In genomic region chrX:131073607-131074006, GRCh38 we compare ENCODE assay signal across 24 cellular contexts. TPM values are rescaled to one million over a fixed set of nuclear protein-coding genes. Genes with fewer than 3 reads are reported as not detected.
A peak's percentile ranks its signal among the peaks of the same experiment; 100 is the strongest.
DNase-seq lines count a peak whose midpoint lies in the region; ATAC-seq and TF ChIP-seq lines count a peak whose summit lies in the region.
"Had no signal": no experiment of that assay in that cellular context is flagged by ENCODE, and none has a peak within 500 bp of the region (broad histone marks: within the 10 kb centered on the region; RNA-seq: fewer than 3 reads in every experiment).

No MANE protein-coding gene starts in this region.

- peaks cover 5% of the 10 kb centered on the region for H3K23me2 ChIP-seq in H9 (ENCODE audit: insufficient read length, low read depth, low read length, poor library complexity, severe bottlenecking)

- peaks cover 14 to 26% of the 10 kb centered on the region in 2 experiments for H3K4me1 Mint-ChIP-seq in H9

- no peak for TF ChIP-seq CTCF in H9 (conservative IDR thresholded peaks at IDR 0.05)

- H4K8ac ChIP-seq in H9 (replicated peaks; ENCODE audit: insufficient read length, low read depth, low read length) (no peak overlapping the region), neuronal stem cell (ENCODE audit: low read depth, low read length) (no peak overlapping the region)

- H2BK12ac ChIP-seq in H9 (ENCODE audit: insufficient read length, low read depth, low read length) = no peak overlapping the region
- H2BK12ac ChIP-seq in neuronal stem cell (ENCODE audit: low read length) = no peak overlapping the region

- H2BK120ac ChIP-seq in H9 (ENCODE audit: low read depth, low read length, poor library complexity, severe bottlenecking) = no peak overlapping the region
- H2BK120ac ChIP-seq in neuronal stem cell (ENCODE audit: low read depth, low read length) = no peak overlapping the region

- H3K27ac ChIP-seq in H9 (ENCODE audit: insufficient read length, low read depth, low read length) = no peak overlapping the region
- H3K27ac ChIP-seq in ectodermal cell (ENCODE audit: insufficient read depth, low read depth, low read length, poor library complexity, severe bottlenecking) = no peak overlapping the region
- no peak overlapping the region for H3K27ac ChIP-seq in iPS-18a (ENCODE audit: low read length)
- H3K27ac ChIP-seq in neuronal stem cell (replicated peaks; ENCODE audit: low read length) = no peak overlapping the region
- H3K27ac ChIP-seq: A549, RWPE1 had no signal

- H4K20me1 ChIP-seq in H9 (ENCODE audit: control insufficient read depth, insufficient read depth, insufficient read length) = no peaks in the 10 kb centered on the region

- H2AK5ac ChIP-seq in H9 (ENCODE audit: insufficient read length, low read length) (no peak overlapping the region), neuronal stem cell (ENCODE audit: low read depth, low read length) (no peak overlapping the region)

- H3K79me1 ChIP-seq in H9 (ENCODE audit: insufficient read depth, low read depth, low read length, poor library complexity, severe bottlenecking) (no peaks in the 10 kb centered on the region), neuronal stem cell (ENCODE audit: low read depth, low read length) (no peaks in the 10 kb centered on the region)

- H4K5ac ChIP-seq in H9 (ENCODE audit: insufficient read length, low read depth, low read length) = no peak overlapping the region

- H2AFZ ChIP-seq in H9 (ENCODE audit: low read length) (no peak overlapping the region), neuronal stem cell (ENCODE audit: low read length) (no peak overlapping the region)

- no peak overlapping the region for H2BK5ac ChIP-seq in H9 (ENCODE audit: insufficient read length, low read length)
- H2BK5ac ChIP-seq in neuronal stem cell (ENCODE audit: low read length) = no peak overlapping the region

- H3K18ac ChIP-seq in H9 (ENCODE audit: insufficient read length, low read depth, low read length) = no peak overlapping the region
- H3K18ac ChIP-seq in neuronal stem cell (ENCODE audit: low read length) = no peak overlapping the region

- H3K9me3 ChIP-seq in H9 (ENCODE audit: control insufficient read depth, low read depth, low read length) (no peaks in the 10 kb centered on the region), ectodermal cell (ENCODE audit: control insufficient read depth, low read length) (no peaks in the 10 kb centered on the region), iPS-18a (ENCODE audit: control insufficient read depth, low read depth, low read length) (peaks cover 8% of the 10 kb centered on the region), neuronal stem cell (replicated peaks in 1 of 2; ENCODE audit: control insufficient read depth in 2 of 2, insufficient read depth in 1 of 2, low read depth in 1 of 2, low read length in 2 of 2) (no peaks in the 10 kb centered on the region)
- H3K9me3 ChIP-seq: A549 had no signal

- H3T11ph ChIP-seq in H9 (ENCODE audit: low read length) = no peak overlapping the region

- H3K9ac ChIP-seq in H9 (ENCODE audit: extremely low read depth, insufficient read length, low read length) = no peak overlapping the region
- no peak overlapping the region for H3K9ac ChIP-seq in iPS-18a (ENCODE audit: low read length)
- H3K9ac ChIP-seq in neuronal stem cell (ENCODE audit: low read depth, low read length, poor library complexity) = no peak overlapping the region

- H3K36me3 Mint-ChIP-seq in H9 (ENCODE audit: insufficient read depth in 1 of 3, low read depth in 3 of 3) = no peaks in the 10 kb centered on the region
- H3K36me3 Mint-ChIP-seq: CD4-positive, alpha-beta memory T cell had no signal

- peak overlapping the region; percentile 10 for H3K4me3 ChIP-seq in ectodermal cell (ENCODE audit: insufficient read depth, low read depth, low read length)
- H3K4me3 ChIP-seq in iPS-18a (ENCODE audit: low read length) = peak overlapping the region; percentile 42
- H3K4me3 ChIP-seq in neuronal stem cell (ENCODE audit: low read length in 2 of 2) = no peak overlapping the region
- H3K4me3 ChIP-seq: A549, GM12878 had no signal

- H3K79me2 ChIP-seq in H9 (ENCODE audit: insufficient read depth, low read length) = no peaks in the 10 kb centered on the region

- H3K27me3 Mint-ChIP-seq in H9 (ENCODE audit: low read depth) = peaks cover 9% of the 10 kb centered on the region

- no peak for DNase-seq in H9
- no peak for DNase-seq in neuronal stem cell (ENCODE audit: low spot score)
- no peak for DNase-seq in foreskin melanocyte
- no peak for DNase-seq in NCI-H510A (lab: John Stamatoyannopoulos, UW)
- DNase-seq: C1 segment of cervical spinal cord; CD4-positive, alpha-beta memory T cell; COR-L47; GDM1; NCI-H1048; NCI-H1417; NCI-H1694; NCI-H2029 treated with DMSO at 0.1 percent for 48 hours; NCI-H69; SHP77 had no signal

- peak overlapping the region; percentile 75 for H3K4me2 ChIP-seq in H9 (ENCODE audit: insufficient read depth, insufficient read length, low read length)
- peak overlapping the region; percentile 45 for H3K4me2 ChIP-seq in neuronal stem cell (ENCODE audit: insufficient read depth, low read length, poor library complexity, severe bottlenecking)
- H3K4me2 ChIP-seq: A549 had no signal

- no peak overlapping the region for H3K27ac Mint-ChIP-seq in H9
- H3K27ac Mint-ChIP-seq: CD4-positive, alpha-beta memory T cell had no signal

- H3K14ac ChIP-seq in H9 (ENCODE audit: insufficient read depth, low read length) (no peak overlapping the region; the same call in 1 of the 2 replicates), neuronal stem cell (ENCODE audit: low read length) (no peak overlapping the region)

- H2BK15ac ChIP-seq in H9 (ENCODE audit: low read depth, low read length) (no peak overlapping the region), neuronal stem cell (ENCODE audit: low read length) (no peak overlapping the region)

- peak overlapping the region in 1 of 2 experiments; percentile 82; a peak in 3 of 5 replicates for H3K4me3 Mint-ChIP-seq in H9
- H3K4me3 Mint-ChIP-seq: CD4-positive, alpha-beta memory T cell had no signal

- H3K4me1 ChIP-seq in H9 (ENCODE audit: insufficient read depth, low read length) (peaks cover under 1% of the 10 kb centered on the region; the same call in 1 of the 2 replicates), ectodermal cell (ENCODE audit: control insufficient read depth, insufficient read depth, low read length) (no peaks in the 10 kb centered on the region), iPS-18a (ENCODE audit: control insufficient read depth, low read depth, low read length) (no peaks in the 10 kb centered on the region), neuronal stem cell (ENCODE audit: control insufficient read depth in 2 of 2, insufficient read depth in 1 of 2, low read depth in 1 of 2, low read length in 2 of 2) (no peaks in the 10 kb centered on the region)
- H3K4me1 ChIP-seq: A549 had no signal

- no CpG with 5 or more reads among the region's 4 CpGs for WGBS in H9 (ENCODE audit: extremely low coverage, insufficient read length, low lambda C conversion rate)
- WGBS in ectodermal cell, 2 experiments = 41 to 45% methylated on average over 4 of the region's 4 CpGs
- WGBS in neuronal stem cell (ENCODE audit: extremely low coverage in 2 of 2, insufficient read length in 2 of 2, insufficient replicate concordance in 1 of 2), 2 donors = no CpG with 5 or more reads among the region's 4 CpGs

- H2BK20ac ChIP-seq in H9 (ENCODE audit: low read depth, low read length, poor library complexity, severe bottlenecking) = no peak overlapping the region

- H3K4ac ChIP-seq in H9 (ENCODE audit: low read depth, low read length) (no peak overlapping the region), neuronal stem cell (ENCODE audit: low read length) (no peak overlapping the region)

- H3K27me3 ChIP-seq in H9 (ENCODE audit: insufficient read depth, low read length) (peaks cover 55% of the 10 kb centered on the region), ectodermal cell (ENCODE audit: control insufficient read depth, insufficient read depth, low read length, poor library complexity, severe bottlenecking) (peaks cover 79% of the 10 kb centered on the region), iPS-18a (ENCODE audit: control insufficient read depth, insufficient read depth, low read length) (peaks cover 79% of the 10 kb centered on the region), neuronal stem cell (ENCODE audit: control insufficient read depth in 3 of 3, insufficient read depth in 3 of 3, low read depth in 1 of 3, low read length in 3 of 3) (peaks cover 0 to 67% (median 36%) of the 10 kb centered on the region in 3 experiments)

- no peaks in the 10 kb centered on the region for H3K9me3 Mint-ChIP-seq in H9

- ATAC-seq in GM18868 (IDR thresholded peaks at IDR 0.05; ENCODE audit: unreplicated experiment) = no peak
- ATAC-seq: A549, GM12878, Panc1 had no signal

- H3K56ac ChIP-seq in H9 (ENCODE audit: insufficient read length, low read depth, low read length) = no peak overlapping the region

- H4K91ac ChIP-seq in H9 (ENCODE audit: insufficient read length, low read depth, low read length) (no peak overlapping the region), neuronal stem cell (ENCODE audit: low read depth, low read length, poor library complexity) (no peak overlapping the region)

- H3K36me3 ChIP-seq in ectodermal cell (ENCODE audit: control insufficient read depth, insufficient read depth, low read length) (no peaks in the 10 kb centered on the region), iPS-18a (ENCODE audit: control insufficient read depth, low read depth, low read length) (no peaks in the 10 kb centered on the region), neuronal stem cell (replicated peaks in 1 of 2; ENCODE audit: control insufficient read depth in 2 of 2, insufficient read depth in 2 of 2, low read length in 2 of 2) (no peaks in the 10 kb centered on the region)

- H3K23ac ChIP-seq in H9 (ENCODE audit: insufficient read length, low read depth, low read length) (no peak overlapping the region), neuronal stem cell (ENCODE audit: low read depth, low read length, poor library complexity) (no peak overlapping the region)

RNA-seq across cellular contexts. Expression of gene ARHGAP36, which starts 15.5 kb away (rescaled TPM):
- total RNA-seq in H9 (2021) = 0.13 and 0.37 TPM in 2 replicates
- polyA plus RNA-seq in ectodermal cell (2013, experiment 1 of 4) = 0.26 TPM
- polyA plus RNA-seq in ectodermal cell (2013, experiment 2 of 4) = 0.07 TPM
- polyA plus RNA-seq in ectodermal cell (2013, experiment 3 of 4) = not detected
- polyA plus RNA-seq in ectodermal cell (2013, experiment 4 of 4) = 0.16 TPM
- polyA plus RNA-seq in neuronal stem cell (2013, experiment 1 of 2) = 0.03 TPM
- 0.06 TPM for polyA plus RNA-seq in neuronal stem cell (2013, experiment 2 of 2)
- total RNA-seq: CD4-positive, alpha-beta memory T cell; GM12878; HT1080; NCI-H460; SK-MEL-5 had no signal
- polyA plus RNA-seq: A549; CD4-positive, alpha-beta memory T cell; GM12878 had no signal

Comparison
In these comparisons a context has a peak if more than half of its experiments do, and no peak if none do; other contexts are left out.
1. H3K4me3 ChIP-seq: peak in ectodermal cell (single experiment) and iPS-18a (single experiment); none in neuronal stem cell (0 of 2).